In genomic region chr3:156674911-156675743, GRCh38 we compare ENCODE assay signal across 1 cellular context.
TF ChIP-seq lines count a peak whose summit lies in the region.

No MANE protein-coding gene starts in this region.

TF ChIP-seq in K562, 482 proteins besides CTCF, POLR2A, EP300 and RAD21 (continued from another document and continues in another):
- TF ChIP-seq, protein P1, sequence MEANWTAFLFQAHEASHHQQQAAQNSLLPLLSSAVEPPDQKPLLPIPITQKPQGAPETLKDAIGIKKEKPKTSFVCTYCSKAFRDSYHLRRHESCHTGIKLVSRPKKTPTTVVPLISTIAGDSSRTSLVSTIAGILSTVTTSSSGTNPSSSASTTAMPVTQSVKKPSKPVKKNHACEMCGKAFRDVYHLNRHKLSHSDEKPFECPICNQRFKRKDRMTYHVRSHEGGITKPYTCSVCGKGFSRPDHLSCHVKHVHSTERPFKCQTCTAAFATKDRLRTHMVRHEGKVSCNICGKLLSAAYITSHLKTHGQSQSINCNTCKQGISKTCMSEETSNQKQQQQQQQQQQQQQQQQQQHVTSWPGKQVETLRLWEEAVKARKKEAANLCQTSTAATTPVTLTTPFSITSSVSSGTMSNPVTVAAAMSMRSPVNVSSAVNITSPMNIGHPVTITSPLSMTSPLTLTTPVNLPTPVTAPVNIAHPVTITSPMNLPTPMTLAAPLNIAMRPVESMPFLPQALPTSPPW (CRISPR knock-in tag; IDR thresholded peaks at IDR 0.05): peak; percentile 33; the same call in 1 of the 2 replicates
- TF ChIP-seq ZNF79 (CRISPR knock-in tag; IDR thresholded peaks at IDR 0.05; ENCODE audit: low read depth) (no peak), TAF9B (IDR thresholded peaks at IDR 0.05; ENCODE audit: partially characterized antibody) (no peak), ZNF507 (tag; conservative IDR thresholded peaks at IDR 0.05) (no peak), ZNF717 (CRISPR knock-in tag; IDR thresholded peaks at IDR 0.05) (0 out of 2 replicates have a peak, but pooled peaks have one; percentile 7), COPS2 (conservative IDR thresholded peaks at IDR 0.05) (no peak), SNRNP70 (optimal IDR thresholded peaks at IDR 0.05; ENCODE audit: low read depth, low read length) (no peak), TAL1 (IDR thresholded peaks at IDR 0.05) (no peak), HDAC8 (tag; IDR thresholded peaks at IDR 0.05) (no peak), TOE1 (IDR thresholded peaks at IDR 0.05; ENCODE audit: borderline replicate concordance) (no peak), TOE1 (CRISPR knock-in tag; IDR thresholded peaks at IDR 0.05; ENCODE audit: borderline replicate concordance, low read depth) (no peak), RAD51 (IDR thresholded peaks at IDR 0.05; ENCODE audit: borderline replicate concordance, low read depth) (no peak), SRF (CRISPR knock-in tag; IDR thresholded peaks at IDR 0.05) (no peak), RBM25 (IDR thresholded peaks at IDR 0.05; ENCODE audit: low read depth, low read length, severe bottlenecking) (peak; percentile 30), HDAC2 (IDR thresholded peaks at IDR 0.05) (no peak), ZFP36 (IDR thresholded peaks at IDR 0.05; ENCODE audit: low read depth, low read length, partially characterized antibody) (no peak), TCF7L2 (IDR thresholded peaks at IDR 0.05; ENCODE audit: low read depth, low read length) (no peak), PTBP1 (IDR thresholded peaks at IDR 0.05; ENCODE audit: low read depth, low read length) (no peak), NFIX (CRISPR knock-in tag; IDR thresholded peaks at IDR 0.05; ENCODE audit: low read depth) (no peak), NFATC3 (IDR thresholded peaks at IDR 0.05) (no peak), ETV1 (tag; conservative IDR thresholded peaks at IDR 0.05; ENCODE audit: low read depth) (0 out of 2 replicates have a peak, but pooled peaks have one; percentile 23), MAZ (CRISPR knock-in tag; conservative IDR thresholded peaks at IDR 0.05 in 1 of 2, IDR thresholded peaks at IDR 0.05 in 1 of 2) (0 out of 4 replicates have a peak, but pooled peaks of 1 of the 2 experiments have one; percentile 18), KLF10 (CRISPR knock-in tag; IDR thresholded peaks at IDR 0.05) (no peak), ZNF232 (CRISPR knock-in tag; IDR thresholded peaks at IDR 0.05) (no peak), SUPT5H (IDR thresholded peaks at IDR 0.05) (no peak), MEIS2 (IDR thresholded peaks at IDR 0.05; ENCODE audit: partially characterized antibody) (no peak), ZNF12 (CRISPR knock-in tag; IDR thresholded peaks at IDR 0.05) (no peak), SETDB1 (IDR thresholded peaks at IDR 0.05; ENCODE audit: low read length) (no peak), HES1 (IDR thresholded peaks at IDR 0.05; ENCODE audit: low read depth) (no peak), ZNF146 (CRISPR knock-in tag; IDR thresholded peaks at IDR 0.05; ENCODE audit: unreplicated experiment) (no peak), RHOXF2B (CRISPR knock-in tag; conservative IDR thresholded peaks at IDR 0.05) (no peak), FOXJ3 (CRISPR knock-in tag; IDR thresholded peaks at IDR 0.05) (no peak), KAT7 (CRISPR knock-in tag; IDR thresholded peaks at IDR 0.05; ENCODE audit: borderline replicate concordance) (no peak), SIN3B (IDR thresholded peaks at IDR 0.05; ENCODE audit: low read depth) (no peak), ELF1 (tag; IDR thresholded peaks at IDR 0.05) (no peak), KLF13 (tag; IDR thresholded peaks at IDR 0.05; ENCODE audit: borderline replicate concordance, low read depth) (0 out of 2 replicates have a peak, but pooled peaks have one; percentile 8), EGR1 (conservative IDR thresholded peaks at IDR 0.05) (peak; percentile 83), SMAD1 (IDR thresholded peaks at IDR 0.05; ENCODE audit: low read depth, low read length, partially characterized antibody) (no peak), NUFIP1 (IDR thresholded peaks at IDR 0.05; ENCODE audit: partially characterized antibody) (no peak)
- TF ChIP-seq, protein P2, sequence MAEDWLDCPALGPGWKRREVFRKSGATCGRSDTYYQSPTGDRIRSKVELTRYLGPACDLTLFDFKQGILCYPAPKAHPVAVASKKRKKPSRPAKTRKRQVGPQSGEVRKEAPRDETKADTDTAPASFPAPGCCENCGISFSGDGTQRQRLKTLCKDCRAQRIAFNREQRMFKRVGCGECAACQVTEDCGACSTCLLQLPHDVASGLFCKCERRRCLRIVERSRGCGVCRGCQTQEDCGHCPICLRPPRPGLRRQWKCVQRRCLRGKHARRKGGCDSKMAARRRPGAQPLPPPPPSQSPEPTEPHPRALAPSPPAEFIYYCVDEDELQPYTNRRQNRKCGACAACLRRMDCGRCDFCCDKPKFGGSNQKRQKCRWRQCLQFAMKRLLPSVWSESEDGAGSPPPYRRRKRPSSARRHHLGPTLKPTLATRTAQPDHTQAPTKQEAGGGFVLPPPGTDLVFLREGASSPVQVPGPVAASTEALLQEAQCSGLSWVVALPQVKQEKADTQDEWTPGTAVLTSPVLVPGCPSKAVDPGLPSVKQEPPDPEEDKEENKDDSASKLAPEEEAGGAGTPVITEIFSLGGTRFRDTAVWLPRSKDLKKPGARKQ (CRISPR knock-in tag; IDR thresholded peaks at IDR 0.05): no peak
- TF ChIP-seq, protein P3, sequence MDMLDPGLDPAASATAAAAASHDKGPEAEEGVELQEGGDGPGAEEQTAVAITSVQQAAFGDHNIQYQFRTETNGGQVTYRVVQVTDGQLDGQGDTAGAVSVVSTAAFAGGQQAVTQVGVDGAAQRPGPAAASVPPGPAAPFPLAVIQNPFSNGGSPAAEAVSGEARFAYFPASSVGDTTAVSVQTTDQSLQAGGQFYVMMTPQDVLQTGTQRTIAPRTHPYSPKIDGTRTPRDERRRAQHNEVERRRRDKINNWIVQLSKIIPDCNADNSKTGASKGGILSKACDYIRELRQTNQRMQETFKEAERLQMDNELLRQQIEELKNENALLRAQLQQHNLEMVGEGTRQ (CRISPR knock-in tag; IDR thresholded peaks at IDR 0.05): no peak
- TF ChIP-seq, protein P4, sequence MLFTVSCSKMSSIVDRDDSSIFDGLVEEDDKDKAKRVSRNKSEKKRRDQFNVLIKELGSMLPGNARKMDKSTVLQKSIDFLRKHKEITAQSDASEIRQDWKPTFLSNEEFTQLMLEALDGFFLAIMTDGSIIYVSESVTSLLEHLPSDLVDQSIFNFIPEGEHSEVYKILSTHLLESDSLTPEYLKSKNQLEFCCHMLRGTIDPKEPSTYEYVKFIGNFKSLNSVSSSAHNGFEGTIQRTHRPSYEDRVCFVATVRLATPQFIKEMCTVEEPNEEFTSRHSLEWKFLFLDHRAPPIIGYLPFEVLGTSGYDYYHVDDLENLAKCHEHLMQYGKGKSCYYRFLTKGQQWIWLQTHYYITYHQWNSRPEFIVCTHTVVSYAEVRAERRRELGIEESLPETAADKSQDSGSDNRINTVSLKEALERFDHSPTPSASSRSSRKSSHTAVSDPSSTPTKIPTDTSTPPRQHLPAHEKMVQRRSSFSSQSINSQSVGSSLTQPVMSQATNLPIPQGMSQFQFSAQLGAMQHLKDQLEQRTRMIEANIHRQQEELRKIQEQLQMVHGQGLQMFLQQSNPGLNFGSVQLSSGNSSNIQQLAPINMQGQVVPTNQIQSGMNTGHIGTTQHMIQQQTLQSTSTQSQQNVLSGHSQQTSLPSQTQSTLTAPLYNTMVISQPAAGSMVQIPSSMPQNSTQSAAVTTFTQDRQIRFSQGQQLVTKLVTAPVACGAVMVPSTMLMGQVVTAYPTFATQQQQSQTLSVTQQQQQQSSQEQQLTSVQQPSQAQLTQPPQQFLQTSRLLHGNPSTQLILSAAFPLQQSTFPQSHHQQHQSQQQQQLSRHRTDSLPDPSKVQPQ (CRISPR knock-in tag; IDR thresholded peaks at IDR 0.05; ENCODE audit: borderline replicate concordance): no peak
- TF ChIP-seq, protein P5, sequence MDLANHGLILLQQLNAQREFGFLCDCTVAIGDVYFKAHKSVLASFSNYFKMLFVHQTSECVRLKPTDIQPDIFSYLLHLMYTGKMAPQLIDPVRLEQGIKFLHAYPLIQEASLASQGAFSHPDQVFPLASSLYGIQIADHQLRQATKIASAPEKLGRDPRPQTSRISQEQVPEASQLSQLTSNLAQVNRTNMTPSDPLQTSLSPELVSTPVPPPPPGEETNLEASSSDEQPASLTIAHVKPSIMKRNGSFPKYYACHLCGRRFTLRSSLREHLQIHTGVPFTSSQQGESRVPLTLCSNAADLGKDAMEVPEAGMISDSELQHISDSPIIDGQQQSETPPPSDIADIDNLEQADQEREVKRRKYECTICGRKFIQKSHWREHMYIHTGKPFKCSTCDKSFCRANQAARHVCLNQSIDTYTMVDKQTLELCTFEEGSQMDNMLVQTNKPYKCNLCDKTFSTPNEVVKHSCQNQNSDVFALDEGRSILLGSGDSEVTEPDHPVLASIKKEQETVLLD (IDR thresholded peaks at IDR 0.05): no peak
- TF ChIP-seq, protein P6, sequence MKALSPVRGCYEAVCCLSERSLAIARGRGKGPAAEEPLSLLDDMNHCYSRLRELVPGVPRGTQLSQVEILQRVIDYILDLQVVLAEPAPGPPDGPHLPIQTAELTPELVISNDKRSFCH (CRISPR knock-in tag; IDR thresholded peaks at IDR 0.05): no peak
- TF ChIP-seq, protein P6 (tag; IDR thresholded peaks at IDR 0.05): no peak
- TF ChIP-seq, protein P7, sequence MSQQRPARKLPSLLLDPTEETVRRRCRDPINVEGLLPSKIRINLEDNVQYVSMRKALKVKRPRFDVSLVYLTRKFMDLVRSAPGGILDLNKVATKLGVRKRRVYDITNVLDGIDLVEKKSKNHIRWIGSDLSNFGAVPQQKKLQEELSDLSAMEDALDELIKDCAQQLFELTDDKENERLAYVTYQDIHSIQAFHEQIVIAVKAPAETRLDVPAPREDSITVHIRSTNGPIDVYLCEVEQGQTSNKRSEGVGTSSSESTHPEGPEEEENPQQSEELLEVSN (IDR thresholded peaks at IDR 0.05; ENCODE audit: borderline replicate concordance in 1 of 2, extremely low read depth in 1 of 2, insufficient read depth in 1 of 2, insufficient read length in 1 of 2, low read depth in 1 of 2, low read length in 1 of 2, poor library complexity in 1 of 2, severe bottlenecking in 1 of 2): peak in 1 of 2 experiments; percentile 7
- TF ChIP-seq, protein P8, sequence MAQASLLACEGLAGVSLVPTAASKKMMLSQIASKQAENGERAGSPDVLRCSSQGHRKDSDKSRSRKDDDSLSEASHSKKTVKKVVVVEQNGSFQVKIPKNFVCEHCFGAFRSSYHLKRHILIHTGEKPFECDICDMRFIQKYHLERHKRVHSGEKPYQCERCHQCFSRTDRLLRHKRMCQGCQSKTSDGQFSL (CRISPR knock-in tag; IDR thresholded peaks at IDR 0.05): 0 out of 2 replicates have a peak, but pooled peaks have one; percentile 33
- TF ChIP-seq, protein P8 (tag; IDR thresholded peaks at IDR 0.05): no peak
- TF ChIP-seq, protein P9, sequence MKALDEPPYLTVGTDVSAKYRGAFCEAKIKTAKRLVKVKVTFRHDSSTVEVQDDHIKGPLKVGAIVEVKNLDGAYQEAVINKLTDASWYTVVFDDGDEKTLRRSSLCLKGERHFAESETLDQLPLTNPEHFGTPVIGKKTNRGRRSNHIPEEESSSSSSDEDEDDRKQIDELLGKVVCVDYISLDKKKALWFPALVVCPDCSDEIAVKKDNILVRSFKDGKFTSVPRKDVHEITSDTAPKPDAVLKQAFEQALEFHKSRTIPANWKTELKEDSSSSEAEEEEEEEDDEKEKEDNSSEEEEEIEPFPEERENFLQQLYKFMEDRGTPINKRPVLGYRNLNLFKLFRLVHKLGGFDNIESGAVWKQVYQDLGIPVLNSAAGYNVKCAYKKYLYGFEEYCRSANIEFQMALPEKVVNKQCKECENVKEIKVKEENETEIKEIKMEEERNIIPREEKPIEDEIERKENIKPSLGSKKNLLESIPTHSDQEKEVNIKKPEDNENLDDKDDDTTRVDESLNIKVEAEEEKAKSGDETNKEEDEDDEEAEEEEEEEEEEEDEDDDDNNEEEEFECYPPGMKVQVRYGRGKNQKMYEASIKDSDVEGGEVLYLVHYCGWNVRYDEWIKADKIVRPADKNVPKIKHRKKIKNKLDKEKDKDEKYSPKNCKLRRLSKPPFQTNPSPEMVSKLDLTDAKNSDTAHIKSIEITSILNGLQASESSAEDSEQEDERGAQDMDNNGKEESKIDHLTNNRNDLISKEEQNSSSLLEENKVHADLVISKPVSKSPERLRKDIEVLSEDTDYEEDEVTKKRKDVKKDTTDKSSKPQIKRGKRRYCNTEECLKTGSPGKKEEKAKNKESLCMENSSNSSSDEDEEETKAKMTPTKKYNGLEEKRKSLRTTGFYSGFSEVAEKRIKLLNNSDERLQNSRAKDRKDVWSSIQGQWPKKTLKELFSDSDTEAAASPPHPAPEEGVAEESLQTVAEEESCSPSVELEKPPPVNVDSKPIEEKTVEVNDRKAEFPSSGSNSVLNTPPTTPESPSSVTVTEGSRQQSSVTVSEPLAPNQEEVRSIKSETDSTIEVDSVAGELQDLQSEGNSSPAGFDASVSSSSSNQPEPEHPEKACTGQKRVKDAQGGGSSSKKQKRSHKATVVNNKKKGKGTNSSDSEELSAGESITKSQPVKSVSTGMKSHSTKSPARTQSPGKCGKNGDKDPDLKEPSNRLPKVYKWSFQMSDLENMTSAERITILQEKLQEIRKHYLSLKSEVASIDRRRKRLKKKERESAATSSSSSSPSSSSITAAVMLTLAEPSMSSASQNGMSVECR (CRISPR knock-in tag; IDR thresholded peaks at IDR 0.05): 0 out of 2 replicates have a peak, but pooled peaks have one; percentile 23
- TF ChIP-seq, protein P10, sequence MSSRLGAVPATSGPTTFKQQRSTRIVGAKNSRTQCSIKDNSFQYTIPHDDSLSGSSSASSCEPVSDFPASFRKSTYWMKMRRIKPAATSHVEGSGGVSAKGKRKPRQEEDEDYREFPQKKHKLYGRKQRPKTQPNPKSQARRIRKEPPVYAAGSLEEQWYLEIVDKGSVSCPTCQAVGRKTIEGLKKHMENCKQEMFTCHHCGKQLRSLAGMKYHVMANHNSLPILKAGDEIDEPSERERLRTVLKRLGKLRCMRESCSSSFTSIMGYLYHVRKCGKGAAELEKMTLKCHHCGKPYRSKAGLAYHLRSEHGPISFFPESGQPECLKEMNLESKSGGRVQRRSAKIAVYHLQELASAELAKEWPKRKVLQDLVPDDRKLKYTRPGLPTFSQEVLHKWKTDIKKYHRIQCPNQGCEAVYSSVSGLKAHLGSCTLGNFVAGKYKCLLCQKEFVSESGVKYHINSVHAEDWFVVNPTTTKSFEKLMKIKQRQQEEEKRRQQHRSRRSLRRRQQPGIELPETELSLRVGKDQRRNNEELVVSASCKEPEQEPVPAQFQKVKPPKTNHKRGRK (tag; IDR thresholded peaks at IDR 0.05): no peak
